Comparison of ENCODE assay signal across 16 cellular contexts in genomic region chr4:94889961-94890360, GRCh38.
A peak's percentile ranks its signal among the peaks of the same experiment; 100 is the strongest.
DNase-seq lines count a peak whose midpoint lies in the region; ATAC-seq and TF ChIP-seq lines count a peak whose summit lies in the region.
"Had no signal": no experiment of that assay in that cellular context is flagged by ENCODE, and none has a peak within 500 bp of the region (broad histone marks: within the 10 kb centered on the region; RNA-seq: fewer than 3 reads in every experiment).

No MANE protein-coding gene starts in this region.

- intact Hi-C loops in ovary (cut with DNase I), result no loop called here

- TF ChIP-seq EP300 in tibial nerve (IDR thresholded peaks at IDR 0.05), result peak in 1 of 2 donors; percentile 57
- no peak for TF ChIP-seq EP300 in ovary (IDR thresholded peaks at IDR 0.05)

- 49 to 51% methylated on average over 3 of the region's 3 CpGs for WGBS in tibial nerve, 2 donors
- 48 to 67% (median 63%) methylated on average over 3 of the region's 3 CpGs for WGBS in ovary, 3 donors

- no peak for TF ChIP-seq CTCF in cardiac fibroblast (IDR thresholded peaks at IDR 0.05; ENCODE audit: low read depth, low read length)
- TF ChIP-seq CTCF in tibial nerve (IDR thresholded peaks at IDR 0.05), result no peak
- TF ChIP-seq CTCF in right atrium auricular region (IDR thresholded peaks at IDR 0.05), result no peak
- TF ChIP-seq CTCF in ovary (IDR thresholded peaks at IDR 0.05), result no peak

- H3K9ac ChIP-seq in HUES6 (ENCODE audit: low read length), result no peak overlapping the region

- ATAC-seq in GM21423 (IDR thresholded peaks at IDR 0.05; ENCODE audit: unreplicated experiment), result no peak
- ATAC-seq: activated CD4-positive, CD25-positive, alpha-beta regulatory T cell treated with anti-CD3 and anti-CD28 coated beads, Interleukin-2, amount 50 U/mL, for 24 hours had no signal

- H3K27ac ChIP-seq in HUES6 (ENCODE audit: low read depth, low read length) (0 out of 2 replicates have a peak overlapping the region, but pooled peaks have one; percentile 4), tibial nerve (peak overlapping the region in 3 of 4 donors; percentile 40 to 76 (median 65)), right atrium auricular region (no peak overlapping the region), ovary (no peak overlapping the region)
- H3K27ac ChIP-seq: left ventricle myocardium inferior, skin epidermis had no signal

- peaks cover 4% of the 10 kb centered on the region for H3K9me3 ChIP-seq in HUES6 (ENCODE audit: control insufficient read depth, insufficient read depth, low read depth, low read length)
- peaks cover 0 to 6% (median 0%) of the 10 kb centered on the region in 4 donors for H3K9me3 ChIP-seq in tibial nerve
- peaks cover 0 to 6% of the 10 kb centered on the region in 2 donors for H3K9me3 ChIP-seq in right atrium auricular region
- H3K9me3 ChIP-seq in ovary, result no peaks in the 10 kb centered on the region

- H3K27me3 ChIP-seq in HUES6 (ENCODE audit: control insufficient read depth, insufficient read depth, low read length) (no peaks in the 10 kb centered on the region), tibial nerve (no peaks in the 10 kb centered on the region), right atrium auricular region (no peaks in the 10 kb centered on the region), ovary (no peaks in the 10 kb centered on the region)

- no peaks in the 10 kb centered on the region for H3K36me3 ChIP-seq in HUES6 (ENCODE audit: control insufficient read depth, insufficient read depth, low read length)
- no peaks in the 10 kb centered on the region for H3K36me3 ChIP-seq in tibial nerve
- H3K36me3 ChIP-seq in right atrium auricular region, result no peaks in the 10 kb centered on the region
- no peaks in the 10 kb centered on the region for H3K36me3 ChIP-seq in ovary
- H3K36me3 ChIP-seq: left ventricle myocardium inferior had no signal

- no peak for TF ChIP-seq POLR2A in tibial nerve (IDR thresholded peaks at IDR 0.05)
- TF ChIP-seq POLR2A in ovary (IDR thresholded peaks at IDR 0.05), result no peak

- DNase-seq in cardiac fibroblast (ENCODE audit: low read depth in 2 of 2) (peak; percentile 33 to 90), glomerular visceral epithelial cell (ENCODE audit: extremely low spot score) (peak; percentile 26), tibial nerve (ENCODE audit: low spot score in 2 of 2) (no peak), right atrium auricular region (ENCODE audit: low spot score) (no peak), ovary (no peak)
- DNase-seq: activated naive CD8-positive, alpha-beta T cell treated with anti-CD3 and anti-CD28 coated beads for 36 hours; GF-D8; left ventricle myocardium inferior; NCI-H1092; NCI-H345; OCI-M1; SW 1271 had no signal

- H3K4me3 ChIP-seq in HUES6 (ENCODE audit: low read depth, low read length), result no peak overlapping the region
- H3K4me3 ChIP-seq in cardiac fibroblast (replicated peaks in 1 of 2; ENCODE audit: low read depth in 2 of 2, low read length in 2 of 2), result no peak overlapping the region
- H3K4me3 ChIP-seq in tibial nerve, result no peak overlapping the region
- no peak overlapping the region for H3K4me3 ChIP-seq in right atrium auricular region
- H3K4me3 ChIP-seq in ovary, result no peak overlapping the region
- H3K4me3 ChIP-seq: left ventricle myocardium inferior, skin epidermis had no signal

- H3K4me1 ChIP-seq in HUES6 (ENCODE audit: control insufficient read depth, insufficient read depth, low read length) (peaks cover 8% of the 10 kb centered on the region; the same call in 1 of the 2 replicates), tibial nerve (peaks cover 0 to 30% (median 1%) of the 10 kb centered on the region in 4 donors), right atrium auricular region (no peaks in the 10 kb centered on the region), ovary (ENCODE audit: insufficient read depth) (peaks cover 1% of the 10 kb centered on the region)
- H3K4me1 ChIP-seq: left ventricle myocardium inferior had no signal

Comparison
In these comparisons a context has a peak if more than half of its experiments do, and no peak if none do; other contexts are left out.
1. H3K27ac ChIP-seq: peak in HUES6 (single experiment) and tibial nerve (3 of 4); none in right atrium auricular region (0 of 2) and ovary (0 of 2).
2. DNase-seq: peak in cardiac fibroblast (2 of 2) and glomerular visceral epithelial cell (single experiment); none in tibial nerve (0 of 2), right atrium auricular region (single experiment) and ovary (0 of 5).